ENCODE assay signal across 33 cellular contexts in the genomic region with DNA sequence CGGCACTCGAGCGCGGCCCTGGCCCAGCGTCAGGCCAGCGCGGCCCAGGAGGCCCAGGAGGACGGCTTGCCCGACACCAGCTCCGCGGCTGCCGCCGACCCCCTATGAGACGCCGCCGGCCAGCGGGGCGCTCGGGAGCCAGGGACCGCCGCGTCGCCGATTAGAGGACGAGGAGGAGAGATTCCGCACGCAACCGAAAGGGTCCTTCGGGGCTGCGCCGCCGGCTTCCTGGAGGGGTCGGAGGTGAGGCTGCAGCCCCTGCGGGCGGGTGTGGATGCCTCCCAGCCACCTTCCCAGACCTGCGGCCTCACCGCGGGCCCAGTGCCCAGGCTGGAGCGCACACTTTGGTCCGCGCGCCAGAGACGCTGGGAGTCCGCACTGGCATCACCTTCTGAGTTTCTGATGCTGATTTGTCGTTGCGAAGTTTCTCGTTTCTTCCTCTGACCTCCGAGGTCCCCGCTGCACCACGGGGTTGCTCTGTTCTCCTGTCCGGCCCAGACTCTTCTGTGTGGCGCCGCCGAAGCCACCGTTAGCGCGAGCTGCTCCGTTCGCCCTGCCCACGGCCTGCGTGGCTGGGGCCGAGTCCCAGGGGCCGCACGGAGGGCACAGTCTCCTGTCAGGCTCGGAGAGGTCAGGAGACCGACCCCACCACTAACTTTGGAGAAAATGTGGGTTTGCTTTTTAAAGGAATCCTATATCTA. TPM values are rescaled to one million over a fixed set of nuclear protein-coding genes. Genes with fewer than 3 reads are reported as not detected.
"Had no signal": no experiment of that assay in that cellular context is flagged by ENCODE, and none has a peak within 500 bp of the region (broad histone marks: within the 10 kb centered on the region; RNA-seq: fewer than 3 reads in every experiment).

No MANE protein-coding gene starts in this region.

- H3K27ac ChIP-seq: left lung, lower lobe of right lung, neutrophil, ovary, prostate gland, sigmoid colon, spleen, tibial nerve, uterus had no signal

- H3K4me3 ChIP-seq: left lung, lower lobe of right lung, ovary, prostate gland, sigmoid colon, spleen, tibial nerve, uterus had no signal

- H3K9me3 ChIP-seq: lower lobe of right lung, neutrophil, ovary, prostate gland, sigmoid colon, uterus had no signal

- H3K27ac Mint-ChIP-seq: naive thymus-derived CD8-positive, alpha-beta T cell; nephron; stimulated activated memory B cell treated with anti-CD40 and anti-IgM and Interleukin-4, amounts not matched to agents 10 μg/mL and 1 μg/mL and 100 μg/mL, for 72 hours; type B pancreatic cell had no signal

- FAIRE-seq: islet of Langerhans, kidney, small intestine had no signal

- H3K4me1 ChIP-seq: left lung, lower lobe of right lung, prostate gland, sigmoid colon, spleen, tibial nerve, uterus had no signal

- H3K36me3 ChIP-seq: ovary, uterus had no signal

- ATAC-seq: left colon; left lung; lower lobe of right lung; naive thymus-derived CD8-positive, alpha-beta T cell; stimulated activated memory B cell treated with anti-CD40 and anti-IgM and Interleukin-4, amounts not matched to agents 10 μg/mL and 1 μg/mL and 100 μg/mL, for 72 hours; stimulated activated naive CD8-positive, alpha-beta T cell treated with anti-CD3 and anti-CD28 coated beads, Interleukin-15, amount 100 ng/mL, for 72 hours had no signal

- H3K27me3 Mint-ChIP-seq: naive thymus-derived CD8-positive, alpha-beta T cell; stimulated activated memory B cell treated with anti-CD40 and anti-IgM and Interleukin-4, amounts not matched to agents 10 μg/mL and 1 μg/mL and 100 μg/mL, for 72 hours; stimulated activated naive CD8-positive, alpha-beta T cell treated with anti-CD3 and anti-CD28 coated beads, Interleukin-15, amount 100 ng/mL, for 72 hours; type B pancreatic cell had no signal

- H3K4me3 Mint-ChIP-seq: immature natural killer cell; naive thymus-derived CD8-positive, alpha-beta T cell; nephron; stimulated activated memory B cell treated with anti-CD40 and anti-IgM and Interleukin-4, amounts not matched to agents 10 μg/mL and 1 μg/mL and 100 μg/mL, for 72 hours; stimulated activated naive CD8-positive, alpha-beta T cell treated with anti-CD3 and anti-CD28 coated beads, Interleukin-15, amount 100 ng/mL, for 72 hours; type B pancreatic cell had no signal

- H3K27me3 ChIP-seq: left lung, neutrophil, ovary, sigmoid colon, spleen, tibial nerve, uterus had no signal

- DNase-seq: hypothalamus; immature natural killer cell; kidney; left colon; lower lobe of right lung; mammary epithelial cell; mesenchymal stem cell; naive thymus-derived CD8-positive, alpha-beta T cell; occipital lobe; ovary; retina; right cardiac atrium; small intestine; spleen; stimulated activated CD4-positive, alpha-beta T cell treated with anti-CD3 and anti-CD28 coated beads, Interleukin-1b, Interleukin-23, amount 100 ng/mL, for 48 hours; stimulated activated CD4-positive, alpha-beta T cell treated with anti-CD3 and anti-CD28 coated beads, Interleukin-2, amount 100 ng/mL, for 48 hours; stimulated activated CD4-positive, alpha-beta T cell treated with anti-CD3 and anti-CD28 coated beads, Interleukin-4, amount 100 ng/mL, for 4 hours; stimulated activated CD8-positive, alpha-beta memory T cell treated with anti-CD3 and anti-CD28 coated beads, Interleukin-4, amount 100 ng/mL, for 48 hours; stimulated activated naive CD4-positive, alpha-beta T cell treated with Interleukin-2 at 50 U/mL for 16 hours; stimulated activated naive CD8-positive, alpha-beta T cell treated with anti-CD3 and anti-CD28 coated beads, Interleukin-15, amount 100 ng/mL, for 72 hours; substantia nigra; uterus had no signal

- H3K4me1 Mint-ChIP-seq: nephron; stimulated activated memory B cell treated with anti-CD40 and anti-IgM and Interleukin-4, amounts not matched to agents 10 μg/mL and 1 μg/mL and 100 μg/mL, for 72 hours; stimulated activated naive CD8-positive, alpha-beta T cell treated with anti-CD3 and anti-CD28 coated beads, Interleukin-15, amount 100 ng/mL, for 72 hours had no signal

- H3K9me3 Mint-ChIP-seq: immature natural killer cell; naive thymus-derived CD8-positive, alpha-beta T cell; neural crest cell; stimulated activated naive CD8-positive, alpha-beta T cell treated with anti-CD3 and anti-CD28 coated beads, Interleukin-15, amount 100 ng/mL, for 72 hours; type B pancreatic cell had no signal

RNA-seq across cellular contexts. Expression of a gene that starts 42.6 kb away (rescaled TPM):
- total RNA-seq: naive thymus-derived CD8-positive, alpha-beta T cell had no signal
- polyA plus RNA-seq: immature natural killer cell; liver; mammary epithelial cell; naive thymus-derived CD8-positive, alpha-beta T cell had no signal
